In genomic region chr6:2958331-2958711, GRCh38 we compare ENCODE assay signal across 1 cellular context.
TF ChIP-seq lines count a peak whose summit lies in the region.

No MANE protein-coding gene starts in this region.

TF ChIP-seq in K562, 482 proteins besides CTCF, POLR2A, EP300 and RAD21:
- TF ChIP-seq ILF3 (IDR thresholded peaks at IDR 0.05; ENCODE audit: borderline replicate concordance) (no peak), POLR2G (IDR thresholded peaks at IDR 0.05; ENCODE audit: low read depth, low read length) (peak; percentile 52), NFXL1 (CRISPR knock-in tag; IDR thresholded peaks at IDR 0.05) (no peak), ZNF780A (CRISPR knock-in tag; IDR thresholded peaks at IDR 0.05) (no peak)
